9 cellular contexts compared by ENCODE assay signal in the genomic region with DNA sequence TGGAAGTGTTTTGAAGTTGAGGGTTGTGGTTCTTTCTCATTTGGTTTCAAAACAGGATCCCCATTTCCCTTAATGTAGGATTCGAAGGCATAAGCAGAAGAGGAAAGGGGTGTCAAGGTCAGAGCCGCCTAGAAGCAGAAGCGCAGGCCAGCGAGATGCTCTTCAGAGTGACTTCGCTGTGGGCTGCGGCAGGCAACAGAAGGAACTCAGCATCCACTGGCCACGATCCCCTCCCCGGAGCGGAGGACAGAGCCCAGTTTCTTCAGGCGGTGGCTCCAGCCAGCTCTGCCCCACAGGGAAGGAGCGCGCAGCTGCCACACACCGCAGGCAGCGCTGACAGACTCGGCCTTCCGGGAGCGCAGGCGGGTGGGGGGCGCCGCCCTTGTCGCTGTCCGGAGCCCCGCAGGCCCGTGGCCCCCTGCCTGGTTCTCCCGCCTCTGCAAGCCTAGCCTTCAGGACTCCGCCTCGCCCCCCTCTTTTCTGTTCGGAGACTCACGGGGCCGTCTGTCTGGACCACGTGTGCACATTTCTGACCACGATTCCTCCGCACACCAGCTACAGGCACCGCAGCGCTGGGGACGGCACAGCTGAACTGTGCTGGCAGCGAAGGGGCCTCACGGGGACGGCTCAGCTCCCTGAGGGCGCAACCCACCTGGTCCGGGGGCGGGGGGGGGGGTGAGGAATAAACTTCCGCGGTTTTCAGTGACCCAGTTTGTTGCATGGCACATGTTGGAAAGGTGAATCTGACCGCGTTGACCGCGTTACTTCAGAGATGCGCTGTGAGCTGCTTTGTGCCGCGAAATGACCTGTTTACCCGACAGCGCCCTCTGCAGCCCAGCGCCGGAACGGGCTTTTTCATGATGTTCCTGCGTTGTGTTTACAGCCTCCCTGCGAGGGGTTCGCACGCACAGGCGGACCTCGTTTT. TPM values are rescaled to one million over a fixed set of nuclear protein-coding genes. Genes with fewer than 3 reads are reported as not detected.
A peak's percentile ranks its signal among the peaks of the same experiment; 100 is the strongest.
DNase-seq lines count a peak whose midpoint lies in the region; ATAC-seq lines count a peak whose summit lies in the region.
"Had no signal": no experiment of that assay in that cellular context is flagged by ENCODE, and none has a peak within 500 bp of the region (broad histone marks: within the 10 kb centered on the region; RNA-seq: fewer than 3 reads in every experiment).

No MANE protein-coding gene starts in this region.

- peak; percentile 64 for ATAC-seq in GM21390 (IDR thresholded peaks at IDR 0.05; ENCODE audit: unreplicated experiment)
- no peak for ATAC-seq in GM19328 (IDR thresholded peaks at IDR 0.05; ENCODE audit: unreplicated experiment)

- in situ Hi-C loops in Caki2 (cut with HindIII; ENCODE audit: low pct_unique_long_range_greater_than_20kb, low sequenced_read_pairs): no loop called here

- H3K4me1 ChIP-seq in Karpas-422 (ENCODE audit: low read length) (peaks cover 9% of the 10 kb centered on the region), skeletal muscle satellite cell (ENCODE audit: control insufficient read depth, insufficient read depth, low read length) (no peaks in the 10 kb centered on the region)

- H3K4me3 ChIP-seq in Karpas-422 (ENCODE audit: low read length) (peak overlapping the region; percentile 27; the same call in 1 of the 2 replicates), iPS-11a (ENCODE audit: low read depth, low read length) (peak overlapping the region; percentile 33), skeletal muscle satellite cell (ENCODE audit: low read length) (peak overlapping the region; percentile 42)

- no peak overlapping the region for H3K27ac ChIP-seq in Karpas-422 (ENCODE audit: low read length)

- H3K36me3 ChIP-seq in Karpas-422 (ENCODE audit: insufficient read depth, low read length): no peaks in the 10 kb centered on the region
- no peaks in the 10 kb centered on the region for H3K36me3 ChIP-seq in skeletal muscle satellite cell (ENCODE audit: insufficient read depth, low read length)

- DNase-seq in Caki2 (ENCODE audit: low read depth) (peak; percentile 51), Karpas-422 (peak; percentile 84), T follicular helper cell (ENCODE audit: low read depth) (peak; percentile 56), anterior cingulate cortex (lab: John Stamatoyannopoulos, UW) (peak in 45 of 58 donors; percentile 5 to 73 (median 36))

- peak overlapping the region; percentile 54 for H3K4me2 ChIP-seq in Karpas-422 (ENCODE audit: low read depth, low read length, poor library complexity, severe bottlenecking)
- peak overlapping the region; percentile 74 for H3K4me2 ChIP-seq in skeletal muscle satellite cell (ENCODE audit: low read length)

- no peaks in the 10 kb centered on the region for H4K20me1 ChIP-seq in Karpas-422 (ENCODE audit: insufficient read depth, low read depth, low read length)

- H3K79me2 ChIP-seq in Karpas-422 (ENCODE audit: low read length): no peaks in the 10 kb centered on the region

- H2AFZ ChIP-seq in Karpas-422 (ENCODE audit: low read length): no peak overlapping the region

- H3K27me3 ChIP-seq in Karpas-422 (ENCODE audit: low read length) (0 out of 2 replicates have a peak, but pooled peaks cover 4% of the 10 kb centered on the region), skeletal muscle satellite cell (ENCODE audit: control insufficient read depth, insufficient read depth, low read length) (no peaks in the 10 kb centered on the region)

- H3K9me3 ChIP-seq in Karpas-422 (ENCODE audit: low read length): no peaks in the 10 kb centered on the region
- no peaks in the 10 kb centered on the region for H3K9me3 ChIP-seq in skeletal muscle satellite cell (replicated peaks; ENCODE audit: low read length)

- H3K9ac ChIP-seq in Karpas-422 (ENCODE audit: low read length): no peak overlapping the region
- H3K9ac ChIP-seq in skeletal muscle satellite cell (ENCODE audit: low read depth, low read length): no peak overlapping the region

- H3K9me2 ChIP-seq in Karpas-422 (replicated peaks; ENCODE audit: insufficient read depth, low read length): no peaks in the 10 kb centered on the region

RNA-seq across cellular contexts. Expression of a gene that starts 26.1 kb away (rescaled TPM):
- not detected in 2 replicates for total RNA-seq in Caki2 (2014; rRNA removed; shearing (Covaris generic); ENCODE audit: low replicate concordance)
- total RNA-seq in Karpas-422 (2014; rRNA removed; shearing (Covaris generic); ENCODE audit: low replicate concordance): not detected in 2 replicates
- not detected in 2 replicates for total RNA-seq in skeletal muscle satellite cell (2012; rRNA removed)
- total RNA-seq: activated CD8-positive, alpha-beta memory T cell treated with anti-CD3 and anti-CD28 coated beads for 36 hours had no signal

RNA-seq across cellular contexts. Expression of a gene that starts 59.9 kb away (rescaled TPM):
- not detected in 2 replicates for total RNA-seq in Caki2 (2014; rRNA removed; shearing (Covaris generic); ENCODE audit: low replicate concordance)
- not detected in 2 replicates for total RNA-seq in Karpas-422 (2014; rRNA removed; shearing (Covaris generic); ENCODE audit: low replicate concordance)
- total RNA-seq in skeletal muscle satellite cell (2012; rRNA removed): not detected in 2 replicates
- total RNA-seq: activated CD8-positive, alpha-beta memory T cell treated with anti-CD3 and anti-CD28 coated beads for 36 hours had no signal
